In genomic region chr10:31999836-32000235, GRCh38 we compare ENCODE assay signal across 32 cellular contexts.
"Had no signal": no experiment of that assay in that cellular context is flagged by ENCODE, and none has a peak within 500 bp of the region (broad histone marks: within the 10 kb centered on the region; RNA-seq: fewer than 3 reads in every experiment).

No MANE protein-coding gene starts in this region.

- DNase-seq: activated CD4-positive, alpha-beta T cell treated with anti-CD3 and anti-CD28 coated beads, Interleukin-2, amount 10 ng/mL, durations not matched to agents 24 days and 14 days; activated CD4-positive, alpha-beta T cell treated with anti-CD3 and anti-CD28 coated beads, Interleukin-2, amount 50 U/mL, for 4 hours; activated CD8-positive, alpha-beta T cell treated with anti-CD3 and anti-CD28 coated beads for 36 hours; activated gamma-delta T cell treated with Interleukin-2 at 50 U/mL for 16 hours; activated naive CD4-positive, alpha-beta T cell treated with anti-CD3 and anti-CD28 coated beads for 36 hours; activated T-cell treated with anti-CD3 and anti-CD28 coated beads, Interleukin-2, amount 50 U/mL, for 1 hour; adrenal gland; Kasumi-1; KG1; MG63; NCI-H1048; NCI-H1105 treated with DMSO at 0.1 percent for 48 hours; NCI-H1436; NCI-H1694; NCI-H1930; NCI-H2081 treated with DMSO at 0.1 percent for 48 hours; NCI-H345; NCI-H526; NCI-H748 treated with DMSO at 0.1 percent for 48 hours; NK-92 treated with Interleukin-12 subunit alpha and Interleukin-12 subunit beta, amount 100 ng/mL, for 24 hours; PC-3; Peyer's patch; RPMI8226; SHP77 treated with DMSO at 0.1 percent for 48 hours; T-cell; T-helper 2 cell; T-helper 9 cell; WERI-Rb-1 had no signal

- ATAC-seq: activated CD8-positive, alpha-beta T cell treated with anti-CD3 and anti-CD28 coated beads for 36 hours; activated naive CD4-positive, alpha-beta T cell treated with anti-CD3 and anti-CD28 coated beads, Interleukin-2, amount 50 U/mL, for 72 hours; PC-3; SK-N-SH treated with all-trans-retinoic acid at 6 μM for 48 hours; T-cell had no signal

- H3K27me3 Mint-ChIP-seq: activated CD4-positive, alpha-beta T cell treated with anti-CD3 and anti-CD28 coated beads, Interleukin-2, amount 10 ng/mL, durations not matched to agents 24 days and 14 days; activated CD8-positive, alpha-beta T cell treated with anti-CD3 and anti-CD28 coated beads for 36 hours; brain; T-cell had no signal

- H3K9me3 Mint-ChIP-seq: activated CD4-positive, alpha-beta T cell treated with anti-CD3 and anti-CD28 coated beads, Interleukin-2, amount 10 ng/mL, durations not matched to agents 24 days and 14 days; activated CD8-positive, alpha-beta T cell treated with anti-CD3 and anti-CD28 coated beads for 36 hours; activated naive CD4-positive, alpha-beta T cell treated with anti-CD3 and anti-CD28 coated beads for 36 hours; activated naive CD4-positive, alpha-beta T cell treated with anti-CD3 and anti-CD28 coated beads, Interleukin-2, amount 50 U/mL, for 72 hours; activated T-helper 1 cell treated with anti-CD3 and anti-CD28 coated beads, Interleukin-12 subunit alpha, Interleukin-12 subunit beta, Interleukin-2, Interleukin-4 antibody, amounts not matched to agents 30 ng/mL and 10 ng/mL and 1 ng/mL, durations not matched to agents 14 hours and 24 hours and 36 hours; T-cell had no signal

- H3K27ac Mint-ChIP-seq: activated CD4-positive, alpha-beta T cell treated with anti-CD3 and anti-CD28 coated beads, Interleukin-2, amount 10 ng/mL, durations not matched to agents 24 days and 14 days; activated CD8-positive, alpha-beta T cell treated with anti-CD3 and anti-CD28 coated beads for 36 hours; activated naive CD4-positive, alpha-beta T cell treated with anti-CD3 and anti-CD28 coated beads for 36 hours; activated T-helper 1 cell treated with anti-CD3 and anti-CD28 coated beads, Interleukin-12 subunit alpha, Interleukin-12 subunit beta, Interleukin-2, Interleukin-4 antibody, amounts not matched to agents 30 ng/mL and 10 ng/mL and 1 ng/mL, durations not matched to agents 14 hours and 24 hours and 36 hours; brain; T-cell had no signal

- H3K36me3 Mint-ChIP-seq: activated naive CD4-positive, alpha-beta T cell treated with anti-CD3 and anti-CD28 coated beads, Interleukin-2, amount 50 U/mL, for 72 hours; brain; T-cell had no signal

- H3K4me3 Mint-ChIP-seq: activated CD4-positive, alpha-beta T cell treated with anti-CD3 and anti-CD28 coated beads, Interleukin-2, amount 10 ng/mL, durations not matched to agents 24 days and 14 days; activated CD8-positive, alpha-beta T cell treated with anti-CD3 and anti-CD28 coated beads for 36 hours; activated naive CD4-positive, alpha-beta T cell treated with anti-CD3 and anti-CD28 coated beads for 36 hours; activated T-helper 1 cell treated with anti-CD3 and anti-CD28 coated beads, Interleukin-12 subunit alpha, Interleukin-12 subunit beta, Interleukin-2, Interleukin-4 antibody, amounts not matched to agents 30 ng/mL and 10 ng/mL and 1 ng/mL, durations not matched to agents 14 hours and 24 hours and 36 hours; brain; T-cell had no signal
